15 cellular contexts compared by ENCODE assay signal in the genomic region with DNA sequence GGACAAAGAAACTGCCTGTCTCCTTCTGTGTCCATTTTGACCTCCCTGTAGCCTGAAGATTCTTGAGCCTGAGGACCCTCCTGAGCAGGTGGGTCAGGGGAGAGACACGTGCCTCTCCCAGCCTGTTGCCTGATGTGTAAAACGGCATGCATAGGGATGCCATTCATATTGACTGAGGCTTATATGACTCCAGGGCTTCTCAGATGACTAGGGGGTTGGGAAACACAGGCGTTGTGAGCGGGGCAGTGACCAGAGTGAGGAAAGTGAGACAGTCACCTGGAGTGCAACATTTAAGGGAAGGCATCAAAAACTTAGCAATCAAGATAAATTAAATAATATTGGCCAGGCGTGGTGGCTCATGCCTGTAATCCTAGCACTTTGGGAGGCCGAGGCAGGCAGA. TPM values are rescaled to one million over a fixed set of nuclear protein-coding genes. Genes with fewer than 3 reads are reported as not detected.
DNase-seq lines count a peak whose midpoint lies in the region; ATAC-seq and TF ChIP-seq lines count a peak whose summit lies in the region.
"Had no signal": no experiment of that assay in that cellular context is flagged by ENCODE, and none has a peak within 500 bp of the region (broad histone marks: within the 10 kb centered on the region; RNA-seq: fewer than 3 reads in every experiment).

No MANE protein-coding gene starts in this region.

- H3K27me3 ChIP-seq in mesendoderm (ENCODE audit: insufficient read depth, low read length, poor library complexity) = no peaks in the 10 kb centered on the region

- H3K36me3 Mint-ChIP-seq in Calu3 (ENCODE audit: insufficient read depth, unreplicated experiment) = peaks cover 38% of the 10 kb centered on the region
- no peaks in the 10 kb centered on the region for H3K36me3 Mint-ChIP-seq in activated T-helper 17 cell treated with anti-CD3 and anti-CD28 coated beads, Interleukin-2, amount 50 U/mL, for 72 hours (ENCODE audit: low read depth)
- H3K36me3 Mint-ChIP-seq: CD14-positive monocyte had no signal

- TF ChIP-seq CTCF in Calu3 (IDR thresholded peaks at IDR 0.05; ENCODE audit: unreplicated experiment) = no peak

- H3K23ac ChIP-seq in mesendoderm (ENCODE audit: low read length) = no peak overlapping the region

- H3K36me3 ChIP-seq in mesendoderm (ENCODE audit: control insufficient read depth, insufficient read depth, low read length) = no peaks in the 10 kb centered on the region

- intact Hi-C loops in Calu3 (cut with micrococcal nuclease; ENCODE audit: unreplicated experiment) = no loop called here
- intact Hi-C loops in left cardiac atrium (cut with DNase I) = no loop called here

- H3K27ac ChIP-seq in mesendoderm (ENCODE audit: low read depth, low read length) = no peak overlapping the region

- H3K79me1 ChIP-seq in mesendoderm (ENCODE audit: low read length) = no peaks in the 10 kb centered on the region

- DNase-seq in Calu3 (no peak), mesendoderm (no peak), left cardiac atrium (no peak)
- DNase-seq: COR-L47, DMS53, Kasumi-1, NCI-H1417, NCI-H1930, NCI-H510A, SIG-M5 had no signal

- peak overlapping the region; percentile 31 for H2BK5ac ChIP-seq in mesendoderm (ENCODE audit: low read length)

- H3K4me3 Mint-ChIP-seq in Calu3 (ENCODE audit: low read depth, unreplicated experiment) = no peak overlapping the region
- H3K4me3 Mint-ChIP-seq in activated T-helper 17 cell treated with anti-CD3 and anti-CD28 coated beads, Interleukin-2, amount 50 U/mL, for 72 hours = no peak overlapping the region
- H3K4me3 Mint-ChIP-seq: CD14-positive monocyte had no signal

- H3K4me1 Mint-ChIP-seq in Calu3 (ENCODE audit: low read depth, unreplicated experiment) = peaks cover 48% of the 10 kb centered on the region
- H3K4me1 Mint-ChIP-seq in activated T-helper 17 cell treated with anti-CD3 and anti-CD28 coated beads, Interleukin-2, amount 50 U/mL, for 72 hours = peaks cover 7% of the 10 kb centered on the region

- H4K5ac ChIP-seq in mesendoderm (ENCODE audit: low read length) = no peak overlapping the region

- peak overlapping the region; percentile 12 for H3K56ac ChIP-seq in mesendoderm (ENCODE audit: low read length)

- CTCF ChIA-PET in Calu3 (lab: Charles Lee) = no interaction called here

- no peaks in the 10 kb centered on the region for H3K27me3 Mint-ChIP-seq in Calu3 (ENCODE audit: unreplicated experiment)
- H3K27me3 Mint-ChIP-seq in activated T-helper 17 cell treated with anti-CD3 and anti-CD28 coated beads, Interleukin-2, amount 50 U/mL, for 72 hours = no peaks in the 10 kb centered on the region

- no peak overlapping the region for H3K4ac ChIP-seq in mesendoderm (ENCODE audit: low read depth, low read length)

- no peak overlapping the region for H3K4me3 ChIP-seq in mesendoderm (ENCODE audit: low read length)
- H3K4me3 ChIP-seq: A549 had no signal

- no peak overlapping the region for H3K4me2 ChIP-seq in mesendoderm (ENCODE audit: low read length)
- H3K4me2 ChIP-seq: A549 had no signal

- no peak overlapping the region for H2BK15ac ChIP-seq in mesendoderm (replicated peaks; ENCODE audit: low read depth)

- H4K8ac ChIP-seq in mesendoderm (ENCODE audit: low read depth, low read length) = no peak overlapping the region

- no CpG with 5 or more reads among the region's 6 CpGs for WGBS in mesendoderm (ENCODE audit: extremely low coverage, insufficient coverage, low lambda C conversion rate)

- peak overlapping the region; percentile 53 for H3K27ac Mint-ChIP-seq in Calu3 (ENCODE audit: unreplicated experiment)
- peak overlapping the region; percentile 51 for H3K27ac Mint-ChIP-seq in activated T-helper 17 cell treated with anti-CD3 and anti-CD28 coated beads, Interleukin-2, amount 50 U/mL, for 72 hours
- H3K27ac Mint-ChIP-seq: CD14-positive monocyte had no signal

- H3K79me2 ChIP-seq in mesendoderm (ENCODE audit: control insufficient read depth, insufficient read depth, low read length) = no peaks in the 10 kb centered on the region

- no peak for ATAC-seq in activated T-helper 17 cell treated with anti-CD3 and anti-CD28 coated beads, Interleukin-2, amount 50 U/mL, for 72 hours (replicated peaks)
- ATAC-seq in left cardiac atrium (no peak), HG03469 (IDR thresholded peaks at IDR 0.05; ENCODE audit: unreplicated experiment) (no peak)
- no peak for ATAC-seq in activated CD4-positive, CD25-positive, alpha-beta regulatory T cell treated with anti-CD3 and anti-CD28 coated beads, Interleukin-2, amount 50 U/mL, for 24 hours
- ATAC-seq: A549 had no signal

- no peak overlapping the region for H3K18ac ChIP-seq in mesendoderm (ENCODE audit: low read length)

- H3K9me3 Mint-ChIP-seq in Calu3 (ENCODE audit: low read depth, unreplicated experiment) = no peaks in the 10 kb centered on the region
- H3K9me3 Mint-ChIP-seq in activated T-helper 17 cell treated with anti-CD3 and anti-CD28 coated beads, Interleukin-2, amount 50 U/mL, for 72 hours = no peaks in the 10 kb centered on the region

- no TSS peak for BruUV-seq in Calu3 (replicated peaks; lab: Mats Ljungman, UMichigan)

- H3K4me1 ChIP-seq in mesendoderm (ENCODE audit: control insufficient read depth, low read depth, low read length) = peaks cover 21% of the 10 kb centered on the region

- H2AK5ac ChIP-seq in mesendoderm (ENCODE audit: low read length) = peak overlapping the region; percentile 72

- H3K9ac ChIP-seq in mesendoderm (ENCODE audit: low read length) = no peak overlapping the region

- H2BK120ac ChIP-seq in mesendoderm (ENCODE audit: low read depth, low read length) = no peak overlapping the region

RNA-seq across cellular contexts. Expression of gene SLC16A5, which starts 5.1 kb away (rescaled TPM):
- total RNA-seq in Calu3 (2022) (124 and 187 TPM in 2 replicates), left cardiac atrium (10 to 100 TPM in 1 of 2 donors, 1 to 10 TPM in 1; 7.2 to 14.3 TPM)
- total RNA-seq in activated T-helper 17 cell treated with anti-CD3 and anti-CD28 coated beads, Interleukin-2, amount 50 U/mL, for 72 hours = 10 to 100 TPM in 1 of 2 donors, 1 to 10 TPM in 1; 5.4 to 14.6 TPM
- 14.5 TPM for polyA plus RNA-seq in mesendoderm (2013, experiment 1 of 2)
- polyA plus RNA-seq in mesendoderm (2013, experiment 2 of 2) = 13.3 TPM

RNA-seq across cellular contexts. Expression of gene ARMC7, which starts 27.1 kb away (rescaled TPM):
- total RNA-seq in Calu3 (2022) (18.6 and 19.8 TPM in 2 replicates), left cardiac atrium (1 to 10 TPM; 5.8 to 6.7 TPM)
- total RNA-seq in activated T-helper 17 cell treated with anti-CD3 and anti-CD28 coated beads, Interleukin-2, amount 50 U/mL, for 72 hours = 10 to 100 TPM; 10.3 to 14.5 TPM
- 14.7 TPM for polyA plus RNA-seq in mesendoderm (2013, experiment 1 of 2)
- 14.5 TPM for polyA plus RNA-seq in mesendoderm (2013, experiment 2 of 2)

RNA-seq across cellular contexts. Expression of gene KCTD2, which starts 35.7 kb away (rescaled TPM):
- total RNA-seq in Calu3 (2022) (24.4 TPM in 2 replicates), left cardiac atrium (10 to 100 TPM; 21.4 to 26.2 TPM)
- 10 to 100 TPM; 21.3 to 22.1 TPM for total RNA-seq in activated T-helper 17 cell treated with anti-CD3 and anti-CD28 coated beads, Interleukin-2, amount 50 U/mL, for 72 hours
- polyA plus RNA-seq in mesendoderm (2013, experiment 1 of 2) = 39.4 TPM
- 37.9 TPM for polyA plus RNA-seq in mesendoderm (2013, experiment 2 of 2)

RNA-seq across cellular contexts. Expression of gene ATP5PD, which starts 35.9 kb away (rescaled TPM):
- 288 and 289 TPM in 2 replicates for total RNA-seq in Calu3 (2022)
- total RNA-seq in activated T-helper 17 cell treated with anti-CD3 and anti-CD28 coated beads, Interleukin-2, amount 50 U/mL, for 72 hours = 100 to 1,000 TPM; 164 to 216 TPM
- 592 TPM for polyA plus RNA-seq in mesendoderm (2013, experiment 1 of 2)
- 600 TPM for polyA plus RNA-seq in mesendoderm (2013, experiment 2 of 2)
- 100 to 1,000 TPM; 676 to 729 TPM for total RNA-seq in left cardiac atrium

RNA-seq across cellular contexts. Expression of gene NT5C, which starts 48.9 kb away (rescaled TPM):
- total RNA-seq in Calu3 (2022) = 56.6 and 58.2 TPM in 2 replicates
- 10 to 100 TPM; 56.0 to 64.9 TPM for total RNA-seq in activated T-helper 17 cell treated with anti-CD3 and anti-CD28 coated beads, Interleukin-2, amount 50 U/mL, for 72 hours
- polyA plus RNA-seq in mesendoderm (2013, experiment 1 of 2) = 52.7 TPM
- polyA plus RNA-seq in mesendoderm (2013, experiment 2 of 2) = 50.6 TPM
- 10 to 100 TPM; 27.2 to 28.4 TPM for total RNA-seq in left cardiac atrium
